Comparison of ENCODE assay signal across 10 cellular contexts in the genomic region with DNA sequence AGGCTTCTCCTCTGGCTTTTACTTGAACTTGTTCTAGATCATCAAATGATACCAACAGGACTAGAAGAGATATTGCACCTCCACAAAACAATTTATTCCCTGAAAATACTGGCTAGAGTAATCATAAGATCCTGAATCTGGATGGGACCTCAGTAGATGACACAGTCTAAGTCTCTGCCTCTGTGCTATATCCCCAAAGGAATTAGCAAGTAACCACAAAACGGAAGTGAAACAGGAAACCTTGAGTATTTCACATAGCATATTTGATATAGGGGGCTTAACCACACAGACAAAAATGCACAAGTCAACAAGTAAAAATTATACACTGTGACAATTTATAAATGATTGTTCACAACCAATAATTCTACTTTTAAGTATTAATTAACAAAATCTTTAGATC.
A peak's percentile ranks its signal among the peaks of the same experiment; 100 is the strongest.
DNase-seq lines count a peak whose midpoint lies in the region; ATAC-seq and TF ChIP-seq lines count a peak whose summit lies in the region.
"Had no signal": no experiment of that assay in that cellular context is flagged by ENCODE, and none has a peak within 500 bp of the region (broad histone marks: within the 10 kb centered on the region; RNA-seq: fewer than 3 reads in every experiment).

No MANE protein-coding gene starts in this region.

- H3K79me2 ChIP-seq in smooth muscle cell (ENCODE audit: low read depth), result no peaks in the 10 kb centered on the region

- H3K9ac ChIP-seq in SK-N-MC (ENCODE audit: insufficient read length), result no peak overlapping the region
- H3K9ac ChIP-seq in smooth muscle cell (ENCODE audit: low read depth), result no peak overlapping the region

- H3K36me3 ChIP-seq in SK-N-MC (ENCODE audit: insufficient read depth, low read length) (peaks cover 27% of the 10 kb centered on the region), smooth muscle cell (ENCODE audit: low read depth) (no peaks in the 10 kb centered on the region), esophagus squamous epithelium (no peaks in the 10 kb centered on the region)

- no peak for TF ChIP-seq POLR2A in esophagus squamous epithelium (IDR thresholded peaks at IDR 0.05)

- 20% methylated on average over 1 of the region's 1 CpG for WGBS in smooth muscle cell (ENCODE audit: low lambda C conversion rate)
- WGBS in esophagus squamous epithelium, 2 donors, result 50 to 76% methylated on average over 1 of the region's 1 CpG

- H3K27ac ChIP-seq in SK-N-MC (peak overlapping the region; percentile 70; the same call in 1 of the 2 replicates), smooth muscle cell (ENCODE audit: low read depth) (peak overlapping the region; percentile 11), esophagus squamous epithelium (no peak overlapping the region)

- no peak for TF ChIP-seq CTCF in smooth muscle cell (IDR thresholded peaks at IDR 0.05; ENCODE audit: borderline replicate concordance, insufficient read depth, poor library complexity, severe bottlenecking)
- no peak for TF ChIP-seq CTCF in esophagus squamous epithelium (IDR thresholded peaks at IDR 0.05)

- CTCF ChIA-PET in HEK293T (lab: Yijun Ruan, JAX), result no interaction called here

- H3K9me3 ChIP-seq in SK-N-MC (ENCODE audit: low read depth, low read length) (no peaks in the 10 kb centered on the region), smooth muscle cell (replicated peaks; ENCODE audit: low read depth) (no peaks in the 10 kb centered on the region), esophagus squamous epithelium (no peaks in the 10 kb centered on the region)

- ATAC-seq in GM19397 (IDR thresholded peaks at IDR 0.05; ENCODE audit: unreplicated experiment) (peak; percentile 87), HG03342 (IDR thresholded peaks at IDR 0.05; ENCODE audit: unreplicated experiment) (peak; percentile 89)

- no peak overlapping the region for H2AFZ ChIP-seq in smooth muscle cell (ENCODE audit: low read depth)

- peak overlapping the region; percentile 67 for H3K4me3 ChIP-seq in SK-N-MC
- no peak overlapping the region for H3K4me3 ChIP-seq in smooth muscle cell
- no peak overlapping the region for H3K4me3 ChIP-seq in esophagus squamous epithelium

- H3K27me3 ChIP-seq in smooth muscle cell (ENCODE audit: low read depth), result no peaks in the 10 kb centered on the region
- H3K27me3 ChIP-seq in esophagus squamous epithelium, result no peaks in the 10 kb centered on the region

- H3K4me1 ChIP-seq in smooth muscle cell (ENCODE audit: low read depth) (peaks cover 7% of the 10 kb centered on the region), esophagus squamous epithelium (peaks cover 0 to 9% (median 0%) of the 10 kb centered on the region in 3 donors)

- H3K4me2 ChIP-seq in smooth muscle cell, result peak overlapping the region; percentile 61

- intact Hi-C loops in esophagus squamous epithelium (cut with DNase I), result no loop called here

- H4K20me1 ChIP-seq in smooth muscle cell (ENCODE audit: low read depth), result no peaks in the 10 kb centered on the region

- POLR2A ChIA-PET in HEK293T (lab: Yijun Ruan, JAX), result no interaction called here

- H3F3A ChIP-seq in smooth muscle cell (ENCODE audit: low read depth), result peaks cover 6% of the 10 kb centered on the region

- DNase-seq in SK-N-MC (ENCODE audit: low read depth, low spot score) (peak; percentile 95), smooth muscle cell (lab: John Stamatoyannopoulos, UW; ENCODE audit: unreplicated experiment) (no peak), NCI-H226 (no peak), HEK293T (ENCODE audit: extremely low spot score) (no peak), esophagus squamous epithelium (lab: John Stamatoyannopoulos, UW) (no peak)
- DNase-seq: activated CD4-positive, alpha-beta T cell treated with anti-CD3 and anti-CD28 coated beads for 1 hour; NCI-H2029; stimulated activated CD4-positive, alpha-beta T cell treated with anti-CD3 and anti-CD28 coated beads, Interleukin-2, amount 100 ng/mL, for 48 hours had no signal

TF ChIP-seq in HEK293T, 16 proteins besides CTCF, POLR2A, EP300 and RAD21:
- TF ChIP-seq NFRKB (IDR thresholded peaks at IDR 0.05) (no peak), FOXM1 (IDR thresholded peaks at IDR 0.05; ENCODE audit: borderline replicate concordance) (no peak), ELF4 (IDR thresholded peaks at IDR 0.05) (no peak), L3MBTL2 (conservative IDR thresholded peaks at IDR 0.05) (no peak), SP1 (IDR thresholded peaks at IDR 0.05) (no peak), FOXA1 (IDR thresholded peaks at IDR 0.05) (no peak), HDGF (IDR thresholded peaks at IDR 0.05; ENCODE audit: borderline replicate concordance) (no peak), BHLHE40 (IDR thresholded peaks at IDR 0.05; ENCODE audit: borderline replicate concordance) (no peak)
TF ChIP-seq in HEK293T: peak in this region for 0.

Comparison
In these comparisons a context has a peak if more than half of its experiments do, and no peak if none do; other contexts are left out.
1. H3K27ac ChIP-seq: peak in SK-N-MC (single experiment) and smooth muscle cell (single experiment); none in esophagus squamous epithelium (0 of 4).